In genomic region chr1:50969611-50970507, GRCh38 we compare ENCODE assay signal across 8 cellular contexts. TPM values are rescaled to one million over a fixed set of nuclear protein-coding genes. Genes with fewer than 3 reads are reported as not detected.
A peak's percentile ranks its signal among the peaks of the same experiment; 100 is the strongest.
DNase-seq lines count a peak whose midpoint lies in the region; ATAC-seq, FAIRE-seq and TF ChIP-seq lines count a peak whose summit lies in the region.

Gene CDKN2C, plus strand, starts transcription at chr1:50970245. Its CDS starts 124 bp downstream, at chr1:50970369.

- under 1% methylated on average over 41 of the region's 44 CpGs for WGBS in K562 (ENCODE audit: insufficient coverage, low coverage, missing lambda C conversion rate)

- peaks cover 27% of the 10 kb centered on the region for H3K4me1 Mint-ChIP-seq in T-helper 1 cell treated with Interleukin-12 subunit alpha and Interleukin-12 subunit beta and Interleukin-4 antibody, amounts not matched to agents 30 μg/mL and 1 μg/mL, for 36 hours (ENCODE audit: low read depth)

- H3K79me2 ChIP-seq in K562 (ENCODE audit: control insufficient read depth, insufficient read depth, low read length), result peaks cover 75% of the 10 kb centered on the region

- CTCF ChIA-PET in K562 (lab: Yijun Ruan, JAX; ENCODE audit: low intra/inter-chr PET ratio), result no interaction called here

- 0 out of 2 replicates have a peak, but pooled peaks cover 3% of the 10 kb centered on the region for H4K20me1 ChIP-seq in K562 (replicated peaks; ENCODE audit: control insufficient read depth, insufficient read depth, low read length)

- peak; percentile 77 for FAIRE-seq in K562 (lab: Jason Lieb, UNC)

- H3K4me3 ChIP-seq in K562, result peak within 1 kb of the TSS; percentile 78

- peak within 1 kb of the TSS; percentile 96 for H3K4me3 Mint-ChIP-seq in T-helper 1 cell treated with Interleukin-12 subunit alpha and Interleukin-12 subunit beta and Interleukin-4 antibody, amounts not matched to agents 30 μg/mL and 1 μg/mL, for 36 hours

- H3K9me3 ChIP-seq in K562 (replicated peaks; ENCODE audit: control insufficient read depth, insufficient read depth, low read depth, low read length), result no peaks in the 10 kb centered on the region

- peak; percentile 85 for DNase-seq in Right ventricle myocardium inferior (ENCODE audit: missing footprints)
- DNase-seq in cardiac septum (ENCODE audit: low spot score), result no peak
- DNase-seq in NCI-H1694 treated with DMSO at 0.1 percent for 48 hours (lab: John Stamatoyannopoulos, UW), result peak; percentile 98
- DNase-seq in K562 (ENCODE audit: extremely low read depth in 1 of 4, low spot score in 3 of 4), result peak; percentile 41 to 89 (median 62)
- DNase-seq in hypothalamus (lab: John Stamatoyannopoulos, UW), result peak in 37 of 51 donors; percentile 13 to 75 (median 47)
- DNase-seq in renal cortical epithelial cell (ENCODE audit: low read depth), result peak; percentile 76

- no peak; a peak in 1 of 4 replicates for TF ChIP-seq RAD21 in K562 (CRISPR knock-in tag; conservative IDR thresholded peaks at IDR 0.05 in 1 of 2, IDR thresholded peaks at IDR 0.05 in 1 of 2)

- peak within 1 kb of the TSS; percentile 92 for H3K27ac ChIP-seq in K562 (ENCODE audit: extremely low read depth, low read depth, low read length)

- H3K27me3 Mint-ChIP-seq in T-helper 1 cell treated with Interleukin-12 subunit alpha and Interleukin-12 subunit beta and Interleukin-4 antibody, amounts not matched to agents 30 μg/mL and 1 μg/mL, for 36 hours (ENCODE audit: low read depth), result peaks cover 16% of the 10 kb centered on the region

- BruUV-seq in K562 (replicated peaks; lab: Mats Ljungman, UMichigan), result TSS peak; percentile 57

- H3K4me2 ChIP-seq in K562 (ENCODE audit: insufficient read depth, low read length), result peak within 1 kb of the TSS; percentile 98

- H2AFZ ChIP-seq in K562 (ENCODE audit: low read depth, low read length), result peak within 1 kb of the TSS; percentile 73

- H3K36me3 Mint-ChIP-seq in T-helper 1 cell treated with Interleukin-12 subunit alpha and Interleukin-12 subunit beta and Interleukin-4 antibody, amounts not matched to agents 30 μg/mL and 1 μg/mL, for 36 hours (ENCODE audit: low read depth), result peaks cover 26% of the 10 kb centered on the region

- POLR2A ChIA-PET in K562 (lab: Yijun Ruan, JAX), result interaction anchor here (0.6 to 4.3 kb wide), 11 partner anchors 8 to 623 kb away, joined by 3 to 65 read pairs (median 4); partner anchors contain the start of gene FAF1

- no peaks in the 10 kb centered on the region for H3K27me3 ChIP-seq in K562 (ENCODE audit: control insufficient read depth in 2 of 2, insufficient read depth in 2 of 2, low read length in 2 of 2)

- in situ Hi-C loops in K562 (cut with MboI), result no loop called here

- TF ChIP-seq EP300 in K562 (IDR thresholded peaks at IDR 0.05; ENCODE audit: low read length), result no peak

- ATAC-seq in Right ventricle myocardium inferior (peak; percentile 19), HG02943 (IDR thresholded peaks at IDR 0.05; ENCODE audit: low read depth, unreplicated experiment) (peak; percentile 30), K562 (peak; percentile 48)

- H3K4me1 ChIP-seq in K562 (replicated peaks in 1 of 2; ENCODE audit: control insufficient read depth in 2 of 2, insufficient read depth in 2 of 2, low read length in 2 of 2), result peaks cover 14 to 20% of the 10 kb centered on the region in 2 experiments

- no peaks in the 10 kb centered on the region for H3K9me3 Mint-ChIP-seq in T-helper 1 cell treated with Interleukin-12 subunit alpha and Interleukin-12 subunit beta and Interleukin-4 antibody, amounts not matched to agents 30 μg/mL and 1 μg/mL, for 36 hours

- no peaks in the 10 kb centered on the region for H3K9me1 ChIP-seq in K562 (ENCODE audit: control insufficient read depth, insufficient read depth, low read length)

- peak within 1 kb of the TSS; percentile 98 for H3K27ac Mint-ChIP-seq in T-helper 1 cell treated with Interleukin-12 subunit alpha and Interleukin-12 subunit beta and Interleukin-4 antibody, amounts not matched to agents 30 μg/mL and 1 μg/mL, for 36 hours

- TF ChIP-seq POLR2A in K562 (conservative IDR thresholded peaks at IDR 0.05), result peak; percentile 82

- H3K36me3 ChIP-seq in K562 (ENCODE audit: control insufficient read depth, insufficient read depth, low read length), result peaks cover 15% of the 10 kb centered on the region; the same call in 1 of the 3 replicates

- TF ChIP-seq CTCF in K562 (IDR thresholded peaks at IDR 0.05 in 2 of 3, conservative IDR thresholded peaks at IDR 0.05 in 1 of 3; ENCODE audit: insufficient read depth in 2 of 3, low read depth in 1 of 3, low read length in 3 of 3), result peak; percentile 13 to 36 (median 30); a peak in 2 of 6 replicates

- H3K9ac ChIP-seq in K562 (ENCODE audit: insufficient read depth in 1 of 2, low read depth in 2 of 2, low read length in 2 of 2), result peak within 1 kb of the TSS; percentile 94 to 95

- intact Hi-C loops in Right ventricle myocardium inferior (cut with DNase I), result loop anchor here (2.0 kb wide), 1 partner anchor 195 kb away; no protein-coding TSS in a partner anchor
- intact Hi-C loops in cardiac septum (cut with DNase I), result loop anchor here (1.0 to 10.0 kb wide), 6 partner anchors 8 to 1085 kb away; partner anchors contain the start of genes BTF3L4, EPS15, RNF11 and TXNDC12
- intact Hi-C loops in K562 (cut with micrococcal nuclease), result loop anchor here (2.0 to 10.0 kb wide), 5 partner anchors 97 to 907 kb away; partner anchors contain the start of genes EPS15 and NRDC

TF ChIP-seq in K562, 482 proteins besides CTCF, POLR2A, EP300 and RAD21 (continues in another document):
- TF ChIP-seq POLR2B (IDR thresholded peaks at IDR 0.05; ENCODE audit: low read depth, partially characterized antibody) (peak; percentile 71), MAX (CRISPR knock-in tag; IDR thresholded peaks at IDR 0.05) (no peak), ZNF143 (CRISPR knock-in tag; IDR thresholded peaks at IDR 0.05) (no peak), RBFOX2 (IDR thresholded peaks at IDR 0.05; ENCODE audit: low read depth, low read length) (no peak; the same call in 1 of the 2 replicates), ZNF431 (CRISPR knock-in tag; IDR thresholded peaks at IDR 0.05) (no peak; the same call in 1 of the 2 replicates)
- TF ChIP-seq, protein P1, sequence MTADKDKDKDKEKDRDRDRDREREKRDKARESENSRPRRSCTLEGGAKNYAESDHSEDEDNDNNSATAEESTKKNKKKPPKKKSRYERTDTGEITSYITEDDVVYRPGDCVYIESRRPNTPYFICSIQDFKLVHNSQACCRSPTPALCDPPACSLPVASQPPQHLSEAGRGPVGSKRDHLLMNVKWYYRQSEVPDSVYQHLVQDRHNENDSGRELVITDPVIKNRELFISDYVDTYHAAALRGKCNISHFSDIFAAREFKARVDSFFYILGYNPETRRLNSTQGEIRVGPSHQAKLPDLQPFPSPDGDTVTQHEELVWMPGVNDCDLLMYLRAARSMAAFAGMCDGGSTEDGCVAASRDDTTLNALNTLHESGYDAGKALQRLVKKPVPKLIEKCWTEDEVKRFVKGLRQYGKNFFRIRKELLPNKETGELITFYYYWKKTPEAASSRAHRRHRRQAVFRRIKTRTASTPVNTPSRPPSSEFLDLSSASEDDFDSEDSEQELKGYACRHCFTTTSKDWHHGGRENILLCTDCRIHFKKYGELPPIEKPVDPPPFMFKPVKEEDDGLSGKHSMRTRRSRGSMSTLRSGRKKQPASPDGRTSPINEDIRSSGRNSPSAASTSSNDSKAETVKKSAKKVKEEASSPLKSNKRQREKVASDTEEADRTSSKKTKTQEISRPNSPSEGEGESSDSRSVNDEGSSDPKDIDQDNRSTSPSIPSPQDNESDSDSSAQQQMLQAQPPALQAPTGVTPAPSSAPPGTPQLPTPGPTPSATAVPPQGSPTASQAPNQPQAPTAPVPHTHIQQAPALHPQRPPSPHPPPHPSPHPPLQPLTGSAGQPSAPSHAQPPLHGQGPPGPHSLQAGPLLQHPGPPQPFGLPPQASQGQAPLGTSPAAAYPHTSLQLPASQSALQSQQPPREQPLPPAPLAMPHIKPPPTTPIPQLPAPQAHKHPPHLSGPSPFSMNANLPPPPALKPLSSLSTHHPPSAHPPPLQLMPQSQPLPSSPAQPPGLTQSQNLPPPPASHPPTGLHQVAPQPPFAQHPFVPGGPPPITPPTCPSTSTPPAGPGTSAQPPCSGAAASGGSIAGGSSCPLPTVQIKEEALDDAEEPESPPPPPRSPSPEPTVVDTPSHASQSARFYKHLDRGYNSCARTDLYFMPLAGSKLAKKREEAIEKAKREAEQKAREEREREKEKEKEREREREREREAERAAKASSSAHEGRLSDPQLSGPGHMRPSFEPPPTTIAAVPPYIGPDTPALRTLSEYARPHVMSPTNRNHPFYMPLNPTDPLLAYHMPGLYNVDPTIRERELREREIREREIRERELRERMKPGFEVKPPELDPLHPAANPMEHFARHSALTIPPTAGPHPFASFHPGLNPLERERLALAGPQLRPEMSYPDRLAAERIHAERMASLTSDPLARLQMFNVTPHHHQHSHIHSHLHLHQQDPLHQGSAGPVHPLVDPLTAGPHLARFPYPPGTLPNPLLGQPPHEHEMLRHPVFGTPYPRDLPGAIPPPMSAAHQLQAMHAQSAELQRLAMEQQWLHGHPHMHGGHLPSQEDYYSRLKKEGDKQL (CRISPR knock-in tag; IDR thresholded peaks at IDR 0.05; ENCODE audit: borderline replicate concordance), result no peak

RNA-seq across cellular contexts. Expression of gene CDKN2C, which starts in this region (rescaled TPM):
- total RNA-seq in Right ventricle myocardium inferior, result 15.2 TPM
- total RNA-seq in cardiac septum, result 9.8 TPM
- 15.8 and 16.4 TPM in 2 replicates for total RNA-seq in K562 (2011; cell fraction: chromatin; rRNA removed; ENCODE audit: low replicate concordance)
- total RNA-seq in K562 (2011; cell fraction: nucleolus; rRNA removed), result 19.7 and 20.7 TPM in 2 replicates
- 19.7 and 23.7 TPM in 2 replicates for total RNA-seq in K562 (2011; cell fraction: nucleoplasm; rRNA removed)
- 74.3 and 82.0 TPM in 2 replicates for total RNA-seq in K562 (2014; rRNA removed)
- total RNA-seq in K562 (2014; rRNA removed; fragmentation: Illumina TruSeq; extraction: Trizol), result 38.2 and 41.3 TPM in 2 replicates
- total RNA-seq in K562 (2015; rRNA removed; fragmentation: Illumina TruSeq; extraction: Trizol), result 64.5 and 67.1 TPM in 2 replicates
- total RNA-seq in K562 (2021), result 56.7 and 62.2 TPM in 2 replicates
- 27.0 and 28.5 TPM in 2 replicates for polyA plus RNA-seq in K562 (2011; rRNA removed)
- 30.9 and 35.2 TPM in 2 replicates for polyA plus RNA-seq in K562 (2011; cell fraction: cytosol; rRNA removed)
- 17.3 and 17.5 TPM in 2 replicates for polyA plus RNA-seq in K562 (2011; cell fraction: nucleus; rRNA removed)
- 67.6 and 71.5 TPM in 2 replicates for polyA plus RNA-seq in K562 (2012)
- polyA plus RNA-seq in K562 (2014; fragmentation: Illumina TruSeq; extraction: Trizol), result 40.5 and 45.9 TPM in 2 replicates
- 10 to 100 TPM; 11.9 to 18.2 TPM for polyA plus RNA-seq in K562 (2014; fragmentation: Nextera tagmentation; extraction: Ambion mirVana)
- polyA plus RNA-seq in K562 (2014; rRNA removed), result 56.3 and 56.4 TPM in 2 replicates
- polyA minus RNA-seq in K562 (2011; rRNA and poly(A)+ RNA removed), result 25.9 and 29.4 TPM in 2 replicates
- polyA minus RNA-seq in K562 (2011; cell fraction: cytosol; rRNA and poly(A)+ RNA removed), result 17.3 and 18.8 TPM in 2 replicates
- polyA minus RNA-seq in K562 (2011; cell fraction: nucleus; rRNA and poly(A)+ RNA removed), result 17.5 and 42.1 TPM in 2 replicates
- total RNA-seq in renal cortical epithelial cell, result 2.8 and 6.7 TPM in 2 replicates
